Comparison of ENCODE assay signal across 1 cellular context in genomic region chr6:42320762-42321161, GRCh38.
TF ChIP-seq lines count a peak whose summit lies in the region.

No MANE protein-coding gene starts in this region.

TF ChIP-seq in IMR-90, 13 proteins besides CTCF, POLR2A, EP300 and RAD21:
- TF ChIP-seq CEBPB (IDR thresholded peaks at IDR 0.05; ENCODE audit: low read depth, low read length) (0 out of 2 replicates have a peak, but pooled peaks have one; percentile 12), BHLHE40 (IDR thresholded peaks at IDR 0.05; ENCODE audit: low read depth, low read length) (no peak), RFX5 (IDR thresholded peaks at IDR 0.05; ENCODE audit: low read depth, low read length) (no peak), ELK1 (IDR thresholded peaks at IDR 0.05; ENCODE audit: borderline replicate concordance, low read depth, low read length) (no peak)
